ENCODE assay signal across 8 cellular contexts in the genomic region with DNA sequence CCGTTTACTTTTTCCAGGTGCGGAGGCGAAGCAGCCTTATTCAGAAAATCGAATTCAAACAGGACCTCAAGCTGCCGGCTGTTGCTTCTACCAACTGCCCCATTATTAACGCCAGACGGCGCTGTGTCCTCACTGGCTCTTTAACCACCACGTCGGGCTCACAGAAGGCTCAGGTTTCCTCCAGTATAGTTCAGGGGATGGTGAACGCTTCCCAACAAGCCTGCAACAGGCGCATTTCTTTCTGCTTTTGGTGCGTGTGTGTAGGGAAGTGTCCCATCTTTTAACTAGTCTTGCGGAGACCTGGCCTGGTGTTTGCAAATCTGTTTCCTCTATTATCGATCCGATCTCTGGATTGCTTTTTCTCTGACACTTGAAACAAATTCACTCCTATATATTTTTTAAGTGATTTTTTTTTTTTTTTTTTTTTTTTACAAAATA. TPM values are rescaled to one million over a fixed set of nuclear protein-coding genes. Genes with fewer than 3 reads are reported as not detected.
DNase-seq lines count a peak whose midpoint lies in the region; ATAC-seq and TF ChIP-seq lines count a peak whose summit lies in the region.

No MANE protein-coding gene starts in this region.

- no peaks in the 10 kb centered on the region for H3K79me2 ChIP-seq in MM.1S (ENCODE audit: low read length)

- no peak overlapping the region; the same call in 1 of the 2 replicates for H2AFZ ChIP-seq in MM.1S (ENCODE audit: low read length)

- H3K36me3 Mint-ChIP-seq in CD8-positive, alpha-beta T cell = no peaks in the 10 kb centered on the region
- peaks cover 4% of the 10 kb centered on the region for H3K36me3 Mint-ChIP-seq in activated T-helper 17 cell treated with anti-CD3 and anti-CD28 coated beads, Interleukin-2, amount 50 U/mL, for 72 hours (ENCODE audit: low read depth)

- no peak overlapping the region for H3K27ac Mint-ChIP-seq in CD8-positive, alpha-beta T cell
- H3K27ac Mint-ChIP-seq in activated T-helper 17 cell treated with anti-CD3 and anti-CD28 coated beads, Interleukin-2, amount 50 U/mL, for 72 hours = no peak overlapping the region

- no peak overlapping the region for H3K4me3 ChIP-seq in CD8-positive, alpha-beta T cell (ENCODE audit: low read depth, low read length)
- peak overlapping the region; percentile 34; the same call in 1 of the 2 replicates for H3K4me3 ChIP-seq in MM.1S (ENCODE audit: low read length)
- no peak overlapping the region for H3K4me3 ChIP-seq in RWPE2 (ENCODE audit: severe bottlenecking)
- no peak overlapping the region for H3K4me3 ChIP-seq in fibroblast of the aortic adventitia (ENCODE audit: low read depth, low read length)
- peak overlapping the region; percentile 77 for H3K4me3 ChIP-seq in thoracic aorta

- CTCF ChIA-PET in CD8-positive, alpha-beta T cell (lab: Charles Lee) = interaction anchor here (1.0 to 2.8 kb wide), 9 partner anchors 8 to 125 kb away, joined by 3 to 12 read pairs (median 6); no protein-coding TSS in a partner anchor

- peak; percentile 34 to 71 (median 53) for DNase-seq in CD8-positive, alpha-beta T cell
- DNase-seq in MM.1S (peak; percentile 88), RWPE2 (ENCODE audit: low spot score) (no peak), fibroblast of the aortic adventitia (ENCODE audit: low read depth) (peak; percentile 90), nucleus accumbens (lab: John Stamatoyannopoulos, UW) (peak in 48 of 56 donors; percentile 21 to 88 (median 62)), thoracic aorta (ENCODE audit: low spot score) (peak; percentile 35)

- peaks cover 6% of the 10 kb centered on the region for H3K27me3 ChIP-seq in CD8-positive, alpha-beta T cell (ENCODE audit: insufficient read depth, low read length)
- peaks cover 17% of the 10 kb centered on the region for H3K27me3 ChIP-seq in MM.1S (replicated peaks; ENCODE audit: insufficient read depth, low read length)
- peaks cover 16% of the 10 kb centered on the region for H3K27me3 ChIP-seq in RWPE2 (ENCODE audit: insufficient read depth, poor library complexity, severe bottlenecking)
- no peaks in the 10 kb centered on the region for H3K27me3 ChIP-seq in thoracic aorta (replicated peaks; ENCODE audit: insufficient read depth)

- peak; percentile 62 for TF ChIP-seq CTCF in CD8-positive, alpha-beta T cell (IDR thresholded peaks at IDR 0.05)
- peak; percentile 99 for TF ChIP-seq CTCF in MM.1S (IDR thresholded peaks at IDR 0.05; ENCODE audit: low read length)
- TF ChIP-seq CTCF in RWPE2 (IDR thresholded peaks at IDR 0.05; ENCODE audit: poor library complexity, severe bottlenecking) = peak; percentile 82
- TF ChIP-seq CTCF in fibroblast of the aortic adventitia (IDR thresholded peaks at IDR 0.05; ENCODE audit: insufficient read depth, low read length) = peak; percentile 100
- TF ChIP-seq CTCF in thoracic aorta (IDR thresholded peaks at IDR 0.05) = peak; percentile 89

- POLR2A ChIA-PET in CD8-positive, alpha-beta T cell (lab: Charles Lee) = interaction anchor here (0.6 kb wide), 1 partner anchor 1080 kb away, joined by 3 read pairs; no protein-coding TSS in a partner anchor

- no peaks in the 10 kb centered on the region for H3K9me3 Mint-ChIP-seq in CD8-positive, alpha-beta T cell
- no peaks in the 10 kb centered on the region for H3K9me3 Mint-ChIP-seq in activated T-helper 17 cell treated with anti-CD3 and anti-CD28 coated beads, Interleukin-2, amount 50 U/mL, for 72 hours

- peak overlapping the region; percentile 58 for H3K4me3 Mint-ChIP-seq in CD8-positive, alpha-beta T cell
- H3K4me3 Mint-ChIP-seq in activated T-helper 17 cell treated with anti-CD3 and anti-CD28 coated beads, Interleukin-2, amount 50 U/mL, for 72 hours = peak overlapping the region; percentile 1

- peak; percentile 43 for ATAC-seq in CD8-positive, alpha-beta T cell
- peak; percentile 71 for ATAC-seq in GM21390 (IDR thresholded peaks at IDR 0.05; ENCODE audit: unreplicated experiment)
- ATAC-seq in RWPE2 (ENCODE audit: low read depth) = peak; percentile 90
- peak; percentile 73 for ATAC-seq in activated T-helper 17 cell treated with anti-CD3 and anti-CD28 coated beads, Interleukin-2, amount 50 U/mL, for 72 hours (replicated peaks)
- peak; percentile 79 for ATAC-seq in thoracic aorta (ENCODE audit: insufficient number of reproducible peaks, low FRiP score, low read depth)

- H3K27me3 Mint-ChIP-seq in CD8-positive, alpha-beta T cell (ENCODE audit: low read depth) = peaks cover 25% of the 10 kb centered on the region
- H3K27me3 Mint-ChIP-seq in activated T-helper 17 cell treated with anti-CD3 and anti-CD28 coated beads, Interleukin-2, amount 50 U/mL, for 72 hours = peaks cover 38% of the 10 kb centered on the region

- no peaks in the 10 kb centered on the region for H3F3A ChIP-seq in MM.1S (ENCODE audit: insufficient read depth, low read length)

- no peaks in the 10 kb centered on the region for H4K20me1 ChIP-seq in MM.1S (ENCODE audit: insufficient read depth, low read length)

- H3K9me3 ChIP-seq in CD8-positive, alpha-beta T cell (ENCODE audit: low read length) = no peaks in the 10 kb centered on the region
- H3K9me3 ChIP-seq in MM.1S (replicated peaks; ENCODE audit: insufficient read depth, low read length) (no peaks in the 10 kb centered on the region), RWPE2 (ENCODE audit: severe bottlenecking) (no peaks in the 10 kb centered on the region), thoracic aorta (no peaks in the 10 kb centered on the region)

- H3K36me3 ChIP-seq in CD8-positive, alpha-beta T cell (ENCODE audit: insufficient read depth, low read length) = no peaks in the 10 kb centered on the region
- H3K36me3 ChIP-seq in MM.1S (replicated peaks; ENCODE audit: insufficient read depth, low read length) (no peaks in the 10 kb centered on the region), RWPE2 (ENCODE audit: low read depth) (no peaks in the 10 kb centered on the region), thoracic aorta (no peaks in the 10 kb centered on the region)

- no peak overlapping the region for H3K9ac ChIP-seq in MM.1S (ENCODE audit: low read length)

- peaks cover 23% of the 10 kb centered on the region for H3K4me1 Mint-ChIP-seq in CD8-positive, alpha-beta T cell (ENCODE audit: low read depth)
- H3K4me1 Mint-ChIP-seq in activated T-helper 17 cell treated with anti-CD3 and anti-CD28 coated beads, Interleukin-2, amount 50 U/mL, for 72 hours = no peaks in the 10 kb centered on the region

- intact Hi-C loops in CD8-positive, alpha-beta T cell (cut with DNase I, micrococcal nuclease) = loop anchor here (1.0 to 10.0 kb wide), 4 partner anchors 90 to 285 kb away; no protein-coding TSS in a partner anchor

- H3K4me2 ChIP-seq in MM.1S (ENCODE audit: low read depth, low read length) = peak overlapping the region; percentile 80

- H3K9me2 ChIP-seq in MM.1S (replicated peaks; ENCODE audit: insufficient read depth, low read length) = no peaks in the 10 kb centered on the region

- peaks cover 20% of the 10 kb centered on the region for H3K4me1 ChIP-seq in CD8-positive, alpha-beta T cell (ENCODE audit: insufficient read depth, low read length)
- peaks cover 7% of the 10 kb centered on the region; the same call in 1 of the 2 replicates for H3K4me1 ChIP-seq in MM.1S (ENCODE audit: low read length)
- H3K4me1 ChIP-seq in RWPE2 (ENCODE audit: insufficient read depth, poor library complexity, severe bottlenecking) = no peaks in the 10 kb centered on the region
- H3K4me1 ChIP-seq in thoracic aorta (ENCODE audit: control insufficient read depth in 1 of 2, low read depth in 2 of 2) = peaks cover 17 to 22% of the 10 kb centered on the region in 2 donors

- H3K27ac ChIP-seq in CD8-positive, alpha-beta T cell (ENCODE audit: low read depth, low read length) = no peak overlapping the region
- no peak overlapping the region for H3K27ac ChIP-seq in MM.1S (ENCODE audit: low read length)
- H3K27ac ChIP-seq in RWPE2 (ENCODE audit: poor library complexity, severe bottlenecking) = no peak overlapping the region
- H3K27ac ChIP-seq in thoracic aorta = no peak overlapping the region

RNA-seq across cellular contexts. Expression of a gene that starts 0.8 kb away (rescaled TPM):
- not detected for total RNA-seq in CD8-positive, alpha-beta T cell
- total RNA-seq in activated T-helper 17 cell treated with anti-CD3 and anti-CD28 coated beads, Interleukin-2, amount 50 U/mL, for 72 hours = not detected
- total RNA-seq in fibroblast of the aortic adventitia (ENCODE audit: low replicate concordance) (0.98 TPM in 1 of 2 replicates, not detected in the other), thoracic aorta (1 to 10 TPM in 1 of 2 donors, under 1 TPM in 1; 0.41 to 1.6 TPM)

Comparison
In these comparisons a context has a peak if more than half of its experiments do, and no peak if none do; other contexts are left out.
1. H3K4me3 ChIP-seq: peak in MM.1S (single experiment) and thoracic aorta (single experiment); none in CD8-positive, alpha-beta T cell (single experiment), RWPE2 (single experiment) and fibroblast of the aortic adventitia (single experiment).
2. Peak in every context shown above with its lines, with median percentiles within 50 percentile points of each other: ATAC-seq and CTCF ChIP-seq.